ENCODE assay signal across 2 cellular contexts in the genomic region with DNA sequence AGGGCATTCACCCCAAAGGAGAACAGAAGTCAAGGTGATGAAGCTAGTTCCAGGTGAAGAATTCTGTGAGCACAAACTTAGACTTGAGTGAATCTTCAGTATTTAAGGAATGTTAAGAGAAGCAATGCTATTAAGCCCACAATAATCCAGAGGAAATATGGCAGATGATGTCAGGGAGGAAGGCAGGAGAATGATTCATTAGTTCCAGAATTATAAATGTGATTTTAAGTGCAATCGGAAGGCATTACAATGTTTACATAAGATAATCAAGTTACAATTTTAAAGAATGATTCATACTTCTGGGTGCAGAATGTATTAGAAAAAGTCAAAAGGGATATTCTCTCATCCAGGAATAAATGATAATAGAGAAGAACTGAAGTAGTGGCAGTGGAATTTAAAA.
A peak's percentile ranks its signal among the peaks of the same experiment; 100 is the strongest.
TF ChIP-seq lines count a peak whose summit lies in the region.

No MANE protein-coding gene starts in this region.

TF ChIP-seq in SK-N-SH treated with all-trans-retinoic acid at 6 μM for 48 hours, 23 proteins besides CTCF, POLR2A, EP300 and RAD21:
- TF ChIP-seq CREB5 (CRISPR knock-in tag; IDR thresholded peaks at IDR 0.05; ENCODE audit: low read depth) (no peak), ZNF565 (CRISPR knock-in tag; conservative IDR thresholded peaks at IDR 0.05; ENCODE audit: low read depth) (no peak), ZC3H10 (CRISPR knock-in tag; IDR thresholded peaks at IDR 0.05) (0 out of 2 replicates have a peak, but pooled peaks have one; percentile 52), BACH2 (CRISPR knock-in tag; IDR thresholded peaks at IDR 0.05; ENCODE audit: borderline replicate concordance) (no peak), ZFP30 (CRISPR knock-in tag; IDR thresholded peaks at IDR 0.05) (no peak)

TF ChIP-seq in SK-N-SH, 30 proteins besides CTCF, POLR2A, EP300 and RAD21 (continued from another document):
- TF ChIP-seq JUND (IDR thresholded peaks at IDR 0.05) = no peak
- no peak for TF ChIP-seq SMC3 (IDR thresholded peaks at IDR 0.05; ENCODE audit: low read depth, low read length)
- no peak for TF ChIP-seq TEAD4 (IDR thresholded peaks at IDR 0.05; ENCODE audit: borderline replicate concordance, insufficient read depth)
- no peak for TF ChIP-seq GATA2 (CRISPR knock-in tag; IDR thresholded peaks at IDR 0.05)
- TF ChIP-seq EZH2phosphoT487 (IDR thresholded peaks at IDR 0.05; ENCODE audit: borderline replicate concordance, low read depth) = no peak
- TF ChIP-seq YY1 (IDR thresholded peaks at IDR 0.05; ENCODE audit: low read depth) = no peak
- no peak for TF ChIP-seq SIN3A (IDR thresholded peaks at IDR 0.05; ENCODE audit: borderline replicate concordance, low read depth, low read length)
TF ChIP-seq in SK-N-SH: peak in this region for 0.
